8 cellular contexts compared by ENCODE assay signal in the genomic region with DNA sequence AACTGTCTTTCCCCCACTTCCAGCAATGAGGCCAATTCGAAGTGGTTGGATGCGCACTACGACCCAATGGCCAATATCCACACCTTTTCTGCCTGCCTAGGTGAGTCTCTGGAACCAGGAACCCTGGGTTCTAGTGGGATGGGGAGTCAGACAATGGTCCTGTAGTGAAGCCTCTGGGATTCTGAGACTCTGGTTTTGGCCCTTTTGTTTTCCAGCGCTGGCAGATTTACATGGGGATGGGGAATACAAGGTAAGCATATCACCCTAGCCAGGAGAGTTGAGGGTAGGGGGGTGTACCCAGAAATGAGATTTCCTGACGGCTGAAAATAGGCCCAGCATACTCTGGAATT. TPM values are rescaled to one million over a fixed set of nuclear protein-coding genes. Genes with fewer than 3 reads are reported as not detected.
DNase-seq lines count a peak whose midpoint lies in the region; ATAC-seq and TF ChIP-seq lines count a peak whose summit lies in the region.

No MANE protein-coding gene starts in this region.

- 0 to 6% methylated on average over 1 to 5 of the region's 5 CpGs for WGBS in gastroesophageal sphincter (ENCODE audit: low coverage in 1 of 2), 2 donors

- peaks cover 0 to 43% of the 10 kb centered on the region in 2 donors for H3K36me3 ChIP-seq in gastroesophageal sphincter
- peaks cover 0 to 26% of the 10 kb centered on the region in 2 donors for H3K36me3 ChIP-seq in gastrocnemius medialis

- H3K27ac ChIP-seq in gastroesophageal sphincter (peak overlapping the region; percentile 1 to 74 (median 53)), gastrocnemius medialis (peak overlapping the region; percentile 67 to 79 (median 74))

- intact Hi-C loops in gastrocnemius medialis (cut with DNase I; ENCODE audit: low total_unique reads): loop anchor here (1.0 to 2.0 kb wide), 2 partner anchors 31 to 44 kb away; a partner anchor contains a TSS

- H3K4me3 ChIP-seq in GM12865 (ENCODE audit: low read depth, low read length) (peak overlapping the region; percentile 87), gastroesophageal sphincter (peak overlapping the region; percentile 83 to 87), gastrocnemius medialis (peak overlapping the region; percentile 82 to 95 (median 86))

- TF ChIP-seq POLR2A in gastroesophageal sphincter (IDR thresholded peaks at IDR 0.05) (no peak), gastrocnemius medialis (IDR thresholded peaks at IDR 0.05) (no peak)

- H3K4me1 Mint-ChIP-seq in T-cell: peaks cover 15 to 19% (median 17%) of the 10 kb centered on the region in 3 donors

- no peak for ATAC-seq in T-cell (replicated peaks in 1 of 4)
- no peak for ATAC-seq in gastroesophageal sphincter
- ATAC-seq in gastrocnemius medialis: no peak
- no peak for ATAC-seq in GM19455 (IDR thresholded peaks at IDR 0.05; ENCODE audit: unreplicated experiment)

- POLR2A ChIA-PET in T-cell (lab: Charles Lee): interaction anchor here in 1 of 2 donors (0.5 kb wide), 1 partner anchor 108 kb away, joined by 4 read pairs; no protein-coding TSS in a partner anchor

- H3K9me3 ChIP-seq in gastroesophageal sphincter: no peaks in the 10 kb centered on the region
- H3K9me3 ChIP-seq in gastrocnemius medialis: no peaks in the 10 kb centered on the region

- H3K4me1 ChIP-seq in gastroesophageal sphincter (peaks cover 0 to 22% (median 7%) of the 10 kb centered on the region in 3 donors), gastrocnemius medialis (peaks cover 11 to 17% of the 10 kb centered on the region in 2 donors)

- TF ChIP-seq CTCF in GM12865 (IDR thresholded peaks at IDR 0.05; ENCODE audit: insufficient read depth, low read depth, low read length, missing control alignments) (no peak), gastroesophageal sphincter (IDR thresholded peaks at IDR 0.05) (no peak), gastrocnemius medialis (IDR thresholded peaks at IDR 0.05 in 4 of 5, conservative IDR thresholded peaks at IDR 0.05 in 1 of 5) (no peak)

- DNase-seq in GM12865 (ENCODE audit: low read depth) (no peak), T-cell (no peak), gastrocnemius medialis (no peak), NCI-H1105 treated with DMSO at 0.1 percent for 48 hours (lab: John Stamatoyannopoulos, UW) (no peak), dedifferentiated amniotic fluid mesenchymal stem cell (ENCODE audit: extremely low spot score) (no peak), cerebellar nuclear complex (lab: John Stamatoyannopoulos, UW) (no peak)

- H3K27ac Mint-ChIP-seq in T-cell: peak overlapping the region; percentile 16 to 52

- in situ Hi-C loops in gastrocnemius medialis (cut with MboI; ENCODE audit: low sequenced_read_pairs in 4 of 4): no loop called here

- no peak for TF ChIP-seq EP300 in gastroesophageal sphincter (IDR thresholded peaks at IDR 0.05)

- no peaks in the 10 kb centered on the region for H3K9me3 Mint-ChIP-seq in T-cell

- H3K27me3 ChIP-seq in gastroesophageal sphincter (no peaks in the 10 kb centered on the region), gastrocnemius medialis (no peaks in the 10 kb centered on the region)

- H3K4me3 Mint-ChIP-seq in T-cell: peak overlapping the region; percentile 86 to 88 (median 87)

- H3K36me3 Mint-ChIP-seq in T-cell: peaks cover 5% of the 10 kb centered on the region

- no peaks in the 10 kb centered on the region for H3K27me3 Mint-ChIP-seq in T-cell

- CTCF ChIA-PET in T-cell (lab: Charles Lee): interaction anchor here in 1 of 2 donors (0.6 to 1.2 kb wide), 2 partner anchors 10 to 787 kb away, joined by 5 to 8 read pairs; no protein-coding TSS in a partner anchor

RNA-seq across cellular contexts. Expression of a gene that starts 0.5 kb away (rescaled TPM):
- total RNA-seq in T-cell (10 to 100 TPM; 17.0 to 41.6 (median 34.9) TPM), gastroesophageal sphincter (10 to 100 TPM; 49.2 to 95.1 (median 82.9) TPM), gastrocnemius medialis (10 to 100 TPM; 19.8 to 34.5 (median 31.2) TPM)

RNA-seq across cellular contexts. Expression of a gene that starts 30.7 kb away (rescaled TPM):
- total RNA-seq in T-cell: 10 to 100 TPM; 20.7 to 34.6 (median 29.5) TPM
- 10 to 100 TPM; 11.5 to 35.3 (median 22.4) TPM for total RNA-seq in gastroesophageal sphincter
- total RNA-seq in gastrocnemius medialis: 10 to 100 TPM; 28.5 to 58.5 (median 37.4) TPM

RNA-seq across cellular contexts. Expression of a gene that starts 34.9 kb away (rescaled TPM):
- total RNA-seq in T-cell (10 to 100 TPM; 17.2 to 25.7 (median 23.5) TPM), gastroesophageal sphincter (10 to 100 TPM in 2 of 4 donors, 1 to 10 TPM in 2; 5.9 to 12.1 (median 10.4) TPM), gastrocnemius medialis (10 to 100 TPM in 2 of 4 donors, 1 to 10 TPM in 2; 7.2 to 13.0 (median 11.2) TPM)

RNA-seq across cellular contexts. Expression of a gene that starts 35.7 kb away (rescaled TPM):
- under 1 TPM; 0.18 to 0.30 (median 0.23) TPM for total RNA-seq in T-cell
- not detected for total RNA-seq in gastroesophageal sphincter
- 1 to 10 TPM in 3 of 4 donors, under 1 TPM in 1; 0.85 to 2.4 (median 1.2) TPM for total RNA-seq in gastrocnemius medialis

RNA-seq across cellular contexts. Expression of a gene that starts 44.3 kb away (rescaled TPM):
- total RNA-seq in T-cell: 10 to 100 TPM; 12.9 to 22.0 (median 13.8) TPM
- 10 to 100 TPM; 20.5 to 43.9 (median 29.9) TPM for total RNA-seq in gastroesophageal sphincter
- total RNA-seq in gastrocnemius medialis: 10 to 100 TPM; 26.1 to 55.9 (median 37.3) TPM
